18 cellular contexts compared by ENCODE assay signal in the genomic region with DNA sequence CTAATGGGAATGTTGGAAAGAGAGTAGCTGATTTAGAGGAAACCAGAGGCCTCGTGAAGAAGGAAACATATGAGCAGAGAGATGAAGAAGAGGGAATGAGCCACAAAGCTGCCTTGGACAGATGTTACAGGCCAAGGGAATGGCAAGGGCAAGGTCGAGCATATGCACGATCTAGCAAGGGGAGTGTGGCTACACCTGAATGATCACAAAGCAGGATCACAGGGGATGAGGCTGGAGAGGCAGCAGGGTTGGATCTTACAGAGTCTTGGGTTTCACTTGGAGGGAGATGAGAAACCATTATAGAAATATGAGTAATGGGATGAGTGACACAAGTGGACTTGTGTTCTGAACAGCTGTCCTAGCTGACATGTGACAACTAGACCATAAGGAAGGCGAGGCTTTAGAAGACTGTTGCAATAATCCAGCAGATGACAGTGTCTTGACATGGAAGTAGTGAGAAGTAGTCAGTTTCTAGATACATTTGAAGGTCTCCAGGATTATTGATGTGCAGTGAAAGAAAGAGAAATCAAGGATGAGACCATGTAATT. TPM values are rescaled to one million over a fixed set of nuclear protein-coding genes. Genes with fewer than 3 reads are reported as not detected.
DNase-seq lines count a peak whose midpoint lies in the region; ATAC-seq and TF ChIP-seq lines count a peak whose summit lies in the region.
"Had no signal": no experiment of that assay in that cellular context is flagged by ENCODE, and none has a peak within 500 bp of the region (broad histone marks: within the 10 kb centered on the region; RNA-seq: fewer than 3 reads in every experiment).

No MANE protein-coding gene starts in this region.

- H2BK5ac ChIP-seq in neuronal stem cell (ENCODE audit: low read length) = no peak overlapping the region

- no peak overlapping the region for H3K14ac ChIP-seq in neuronal stem cell (ENCODE audit: low read length)

- whole genome bisulfite sequencing in neuronal stem cell (ENCODE audit: extremely low coverage in 2 of 2, insufficient read length in 2 of 2, insufficient replicate concordance in 1 of 2), 2 donors = no CpG with 5 or more reads among the region's 4 CpGs
- WGBS in lower leg skin, 2 donors = 85 to 87% methylated on average over 4 of the region's 4 CpGs

- H3K18ac ChIP-seq in neuronal stem cell (ENCODE audit: low read length) = peak overlapping the region; percentile 1

- DNase-seq in D341Med (ENCODE audit: low spot score) = peak; percentile 74
- DNase-seq in MV-4-11 (lab: John Stamatoyannopoulos, UW) = peak; percentile 72
- DNase-seq in epithelial cell of esophagus (ENCODE audit: low read depth) = peak; percentile 17
- no peak for DNase-seq in neuronal stem cell (ENCODE audit: low spot score)
- DNase-seq in NCI-H1436 (lab: John Stamatoyannopoulos, UW) = no peak
- no peak for DNase-seq in activated gamma-delta T cell treated with Interleukin-2 at 50 U/mL for 16 hours
- no peak for DNase-seq in lower leg skin (ENCODE audit: low spot score in 2 of 2)
- DNase-seq: COR-L47, DMS79, H9, IMR-90, Kasumi-1, NCI-H1048, NCI-H748 treated with DMSO at 0.1 percent for 48 hours, PC-9, SW 1271 had no signal

- H3K9ac ChIP-seq in neuronal stem cell (ENCODE audit: low read depth, low read length, poor library complexity) = no peak overlapping the region

- no peaks in the 10 kb centered on the region for H3K36me3 ChIP-seq in neuronal stem cell (replicated peaks in 1 of 2; ENCODE audit: control insufficient read depth in 2 of 2, insufficient read depth in 2 of 2, low read length in 2 of 2)

- H2AFZ ChIP-seq in neuronal stem cell (ENCODE audit: low read length) = no peak overlapping the region
- H2AFZ ChIP-seq: PC-9 had no signal

- peaks cover 0 to 3% of the 10 kb centered on the region in 2 donors for H3K4me1 ChIP-seq in neuronal stem cell (ENCODE audit: control insufficient read depth in 2 of 2, insufficient read depth in 1 of 2, low read depth in 1 of 2, low read length in 2 of 2)

- no peak overlapping the region for H3K4ac ChIP-seq in neuronal stem cell (ENCODE audit: low read length)

- no peaks in the 10 kb centered on the region for H3K27me3 ChIP-seq in neuronal stem cell (ENCODE audit: control insufficient read depth in 3 of 3, insufficient read depth in 3 of 3, low read depth in 1 of 3, low read length in 3 of 3)

- H3K4me3 ChIP-seq in epithelial cell of esophagus (ENCODE audit: low read length) = no peak overlapping the region
- H3K4me3 ChIP-seq in neuronal stem cell (ENCODE audit: low read length in 2 of 2) = no peak overlapping the region
- no peak overlapping the region for H3K4me3 ChIP-seq in lower leg skin (ENCODE audit: low read depth, poor library complexity, severe bottlenecking)
- H3K4me3 ChIP-seq: PC-9 had no signal

- H3K79me1 ChIP-seq in neuronal stem cell (ENCODE audit: low read depth, low read length) = no peaks in the 10 kb centered on the region

- no peak overlapping the region for H2BK12ac ChIP-seq in neuronal stem cell (ENCODE audit: low read length)

- no peak overlapping the region for H2BK120ac ChIP-seq in neuronal stem cell (ENCODE audit: low read depth, low read length)

- H4K91ac ChIP-seq in neuronal stem cell (ENCODE audit: low read depth, low read length, poor library complexity) = no peak overlapping the region

- TF ChIP-seq POLR2A in lower leg skin (IDR thresholded peaks at IDR 0.05) = no peak

- H2BK15ac ChIP-seq in neuronal stem cell (ENCODE audit: low read length) = no peak overlapping the region

- no peak for ATAC-seq in GM18868 (IDR thresholded peaks at IDR 0.05; ENCODE audit: unreplicated experiment)

- H4K8ac ChIP-seq in neuronal stem cell (ENCODE audit: low read depth, low read length) = no peak overlapping the region

- no peak overlapping the region for H3K27ac ChIP-seq in neuronal stem cell (replicated peaks; ENCODE audit: low read length)
- H3K27ac ChIP-seq: C4-2B, PC-9 had no signal

- no peaks in the 10 kb centered on the region for H3K9me3 ChIP-seq in neuronal stem cell (replicated peaks in 1 of 2; ENCODE audit: control insufficient read depth in 2 of 2, insufficient read depth in 1 of 2, low read depth in 1 of 2, low read length in 2 of 2)

- H3K4me2 ChIP-seq in neuronal stem cell (ENCODE audit: insufficient read depth, low read length, poor library complexity, severe bottlenecking) = no peak overlapping the region
- H3K4me2 ChIP-seq: PC-9 had no signal

- no peak overlapping the region for H3K23ac ChIP-seq in neuronal stem cell (ENCODE audit: low read depth, low read length, poor library complexity)

- intact Hi-C loops in lower leg skin (cut with DNase I; ENCODE audit: low total_unique reads) = no loop called here

- H2AK5ac ChIP-seq in neuronal stem cell (ENCODE audit: low read depth, low read length) = no peak overlapping the region

- TF ChIP-seq CTCF in epithelial cell of esophagus (IDR thresholded peaks at IDR 0.05; ENCODE audit: insufficient read depth, low read depth, low read length, missing control alignments) (no peak), lower leg skin (IDR thresholded peaks at IDR 0.05) (no peak)

RNA-seq across cellular contexts. Expression of a gene that starts 58.7 kb away (rescaled TPM):
- 3.7 TPM for polyA plus RNA-seq in neuronal stem cell (2013, experiment 1 of 2)
- 3.7 TPM for polyA plus RNA-seq in neuronal stem cell (2013, experiment 2 of 2)
- 10 to 100 TPM; 53.7 to 58.2 (median 57.6) TPM for total RNA-seq in lower leg skin

Comparison
In these comparisons a context has a peak if more than half of its experiments do, and no peak if none do; other contexts are left out.
1. DNase-seq: peak in D341Med (single experiment), MV-4-11 (single experiment) and epithelial cell of esophagus (single experiment); none in neuronal stem cell (single experiment), NCI-H1436 (single experiment), activated gamma-delta T cell treated with Interleukin-2 at 50 U/mL for 16 hours (single experiment) and lower leg skin (0 of 2).